Comparison of ENCODE assay signal across 2 cellular contexts in genomic region chr16:13839577-13839976, GRCh38.
TF ChIP-seq lines count a peak whose summit lies in the region.

No MANE protein-coding gene starts in this region.

TF ChIP-seq in HepG2, 621 proteins besides CTCF, POLR2A, EP300 and RAD21:
- TF ChIP-seq, protein P1, sequence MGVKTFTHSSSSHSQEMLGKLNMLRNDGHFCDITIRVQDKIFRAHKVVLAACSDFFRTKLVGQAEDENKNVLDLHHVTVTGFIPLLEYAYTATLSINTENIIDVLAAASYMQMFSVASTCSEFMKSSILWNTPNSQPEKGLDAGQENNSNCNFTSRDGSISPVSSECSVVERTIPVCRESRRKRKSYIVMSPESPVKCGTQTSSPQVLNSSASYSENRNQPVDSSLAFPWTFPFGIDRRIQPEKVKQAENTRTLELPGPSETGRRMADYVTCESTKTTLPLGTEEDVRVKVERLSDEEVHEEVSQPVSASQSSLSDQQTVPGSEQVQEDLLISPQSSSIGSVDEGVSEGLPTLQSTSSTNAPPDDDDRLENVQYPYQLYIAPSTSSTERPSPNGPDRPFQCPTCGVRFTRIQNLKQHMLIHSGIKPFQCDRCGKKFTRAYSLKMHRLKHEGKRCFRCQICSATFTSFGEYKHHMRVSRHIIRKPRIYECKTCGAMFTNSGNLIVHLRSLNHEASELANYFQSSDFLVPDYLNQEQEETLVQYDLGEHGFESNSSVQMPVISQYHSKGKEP (CRISPR knock-in tag; IDR thresholded peaks at IDR 0.05) = no peak
- TF ChIP-seq MATR3 (CRISPR knock-in tag; IDR thresholded peaks at IDR 0.05) = no peak
- TF ChIP-seq, protein P2, sequence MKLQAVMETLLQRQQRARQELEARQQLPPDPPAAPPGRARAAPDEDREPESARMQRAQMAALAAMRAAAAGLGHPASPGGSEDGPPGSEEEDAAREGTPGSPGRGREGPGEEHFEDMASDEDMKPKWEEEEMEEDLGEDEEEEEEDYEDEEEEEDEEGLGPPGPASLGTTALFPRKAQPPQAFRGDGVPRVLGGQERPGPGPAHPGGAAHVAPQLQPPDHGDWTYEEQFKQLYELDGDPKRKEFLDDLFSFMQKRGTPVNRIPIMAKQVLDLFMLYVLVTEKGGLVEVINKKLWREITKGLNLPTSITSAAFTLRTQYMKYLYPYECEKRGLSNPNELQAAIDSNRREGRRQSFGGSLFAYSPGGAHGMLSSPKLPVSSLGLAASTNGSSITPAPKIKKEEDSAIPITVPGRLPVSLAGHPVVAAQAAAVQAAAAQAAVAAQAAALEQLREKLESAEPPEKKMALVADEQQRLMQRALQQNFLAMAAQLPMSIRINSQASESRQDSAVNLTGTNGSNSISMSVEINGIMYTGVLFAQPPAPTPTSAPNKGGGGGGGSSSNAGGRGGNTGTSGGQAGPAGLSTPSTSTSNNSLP (IDR thresholded peaks at IDR 0.05; ENCODE audit: low read depth, low read length) = no peak
- no peak for TF ChIP-seq ZNF839 (CRISPR knock-in tag; IDR thresholded peaks at IDR 0.05; ENCODE audit: borderline replicate concordance)
- TF ChIP-seq SETDB1 (CRISPR knock-in tag; IDR thresholded peaks at IDR 0.05; ENCODE audit: borderline replicate concordance) = no peak
- TF ChIP-seq, protein P3, sequence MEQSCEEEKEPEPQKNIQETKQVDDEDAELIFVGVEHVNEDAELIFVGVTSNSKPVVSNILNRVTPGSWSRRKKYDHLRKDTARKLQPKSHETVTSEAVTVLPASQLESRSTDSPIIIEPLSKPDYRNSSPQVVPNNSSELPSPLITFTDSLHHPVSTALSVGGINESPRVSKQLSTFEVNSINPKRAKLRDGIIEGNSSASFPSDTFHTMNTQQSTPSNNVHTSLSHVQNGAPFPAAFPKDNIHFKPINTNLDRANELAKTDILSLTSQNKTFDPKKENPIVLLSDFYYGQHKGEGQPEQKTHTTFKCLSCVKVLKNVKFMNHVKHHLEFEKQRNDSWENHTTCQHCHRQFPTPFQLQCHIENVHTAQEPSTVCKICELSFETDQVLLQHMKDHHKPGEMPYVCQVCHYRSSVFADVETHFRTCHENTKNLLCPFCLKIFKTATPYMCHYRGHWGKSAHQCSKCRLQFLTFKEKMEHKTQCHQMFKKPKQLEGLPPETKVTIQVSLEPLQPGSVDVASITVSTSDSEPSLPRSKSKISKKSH (CRISPR knock-in tag; IDR thresholded peaks at IDR 0.05; ENCODE audit: borderline replicate concordance) = no peak

TF ChIP-seq in K562, 482 proteins besides CTCF, POLR2A, EP300 and RAD21 (continued from another document):
- TF ChIP-seq ZNF639 (CRISPR knock-in tag; conservative IDR thresholded peaks at IDR 0.05 in 1 of 2, IDR thresholded peaks at IDR 0.05 in 1 of 2) = no peak
- TF ChIP-seq, protein P4, sequence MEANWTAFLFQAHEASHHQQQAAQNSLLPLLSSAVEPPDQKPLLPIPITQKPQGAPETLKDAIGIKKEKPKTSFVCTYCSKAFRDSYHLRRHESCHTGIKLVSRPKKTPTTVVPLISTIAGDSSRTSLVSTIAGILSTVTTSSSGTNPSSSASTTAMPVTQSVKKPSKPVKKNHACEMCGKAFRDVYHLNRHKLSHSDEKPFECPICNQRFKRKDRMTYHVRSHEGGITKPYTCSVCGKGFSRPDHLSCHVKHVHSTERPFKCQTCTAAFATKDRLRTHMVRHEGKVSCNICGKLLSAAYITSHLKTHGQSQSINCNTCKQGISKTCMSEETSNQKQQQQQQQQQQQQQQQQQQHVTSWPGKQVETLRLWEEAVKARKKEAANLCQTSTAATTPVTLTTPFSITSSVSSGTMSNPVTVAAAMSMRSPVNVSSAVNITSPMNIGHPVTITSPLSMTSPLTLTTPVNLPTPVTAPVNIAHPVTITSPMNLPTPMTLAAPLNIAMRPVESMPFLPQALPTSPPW (CRISPR knock-in tag; IDR thresholded peaks at IDR 0.05) = no peak
- TF ChIP-seq, protein P5, sequence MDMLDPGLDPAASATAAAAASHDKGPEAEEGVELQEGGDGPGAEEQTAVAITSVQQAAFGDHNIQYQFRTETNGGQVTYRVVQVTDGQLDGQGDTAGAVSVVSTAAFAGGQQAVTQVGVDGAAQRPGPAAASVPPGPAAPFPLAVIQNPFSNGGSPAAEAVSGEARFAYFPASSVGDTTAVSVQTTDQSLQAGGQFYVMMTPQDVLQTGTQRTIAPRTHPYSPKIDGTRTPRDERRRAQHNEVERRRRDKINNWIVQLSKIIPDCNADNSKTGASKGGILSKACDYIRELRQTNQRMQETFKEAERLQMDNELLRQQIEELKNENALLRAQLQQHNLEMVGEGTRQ (CRISPR knock-in tag; IDR thresholded peaks at IDR 0.05) = no peak
- no peak for TF ChIP-seq TBL1XR1 (IDR thresholded peaks at IDR 0.05; ENCODE audit: low read length in 2 of 2)
- no peak for TF ChIP-seq JUND (IDR thresholded peaks at IDR 0.05; ENCODE audit: borderline replicate concordance, low read depth, low read length)
- TF ChIP-seq JUND (tag; IDR thresholded peaks at IDR 0.05; ENCODE audit: borderline replicate concordance, low read depth, low read length) = no peak
- no peak for TF ChIP-seq ZNF239 (CRISPR knock-in tag; IDR thresholded peaks at IDR 0.05)
- TF ChIP-seq SFPQ (IDR thresholded peaks at IDR 0.05; ENCODE audit: low read depth, low read length) = no peak
- TF ChIP-seq ZNF668 (CRISPR knock-in tag; IDR thresholded peaks at IDR 0.05) = no peak
- no peak for TF ChIP-seq TCF3 (CRISPR knock-in tag; IDR thresholded peaks at IDR 0.05)
